In the genomic region with DNA sequence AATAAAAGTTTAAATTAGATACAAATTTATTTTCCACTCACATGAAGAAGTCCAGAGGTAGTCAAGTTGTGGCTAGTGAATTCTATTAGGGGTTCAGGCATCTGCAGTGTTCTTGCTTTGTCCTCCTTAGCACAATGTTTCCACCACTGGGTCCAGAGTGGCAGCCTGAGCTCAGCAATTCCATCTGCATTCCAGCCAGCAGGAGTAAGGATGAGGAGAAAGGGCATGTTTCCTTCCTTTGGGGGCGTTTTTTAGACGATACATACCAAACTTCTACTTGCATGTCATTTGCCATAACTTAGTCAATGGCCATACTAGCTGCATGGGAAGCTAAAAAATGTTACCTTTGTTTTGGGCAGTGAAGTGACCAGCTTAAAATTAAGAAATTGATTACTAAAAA, we compare ENCODE assay signal across 20 cellular contexts.
"Had no signal": no experiment of that assay in that cellular context is flagged by ENCODE, and none has a peak within 500 bp of the region (broad histone marks: within the 10 kb centered on the region; RNA-seq: fewer than 3 reads in every experiment).

No MANE protein-coding gene starts in this region.

- H3K4me1 Mint-ChIP-seq: immature natural killer cell; naive thymus-derived CD4-positive, alpha-beta T cell; stimulated activated naive B cell treated with anti-CD40 and anti-IgM and Interleukin-4, amounts not matched to agents 10 μg/mL and 1 μg/mL and 100 μg/mL, for 72 hours; stimulated activated naive CD8-positive, alpha-beta T cell treated with anti-CD3 and anti-CD28 coated beads, Interleukin-15, amount 100 ng/mL, for 72 hours had no signal

- H3K27ac ChIP-seq: colonic mucosa, heart left ventricle, psoas muscle, right lobe of liver, thoracic aorta, transverse colon had no signal

- H3K9me3 ChIP-seq: colonic mucosa, heart left ventricle, psoas muscle, right lobe of liver, thoracic aorta, transverse colon had no signal

- H3K4me3 ChIP-seq: colonic mucosa, heart left ventricle, lung, psoas muscle, right lobe of liver, thoracic aorta, transverse colon had no signal

- H3K4me3 Mint-ChIP-seq: immature natural killer cell; naive thymus-derived CD4-positive, alpha-beta T cell; nephron progenitor cell; stimulated activated naive B cell treated with anti-CD40 and anti-IgM and Interleukin-4, amounts not matched to agents 10 μg/mL and 1 μg/mL and 100 μg/mL, for 72 hours; stimulated activated naive CD8-positive, alpha-beta T cell treated with anti-CD3 and anti-CD28 coated beads, Interleukin-15, amount 100 ng/mL, for 72 hours had no signal

- H3K9me3 Mint-ChIP-seq: stimulated activated naive CD8-positive, alpha-beta T cell treated with anti-CD3 and anti-CD28 coated beads, Interleukin-15, amount 100 ng/mL, for 72 hours had no signal

- H3K27ac Mint-ChIP-seq: immature natural killer cell; naive thymus-derived CD4-positive, alpha-beta T cell; nephron progenitor cell; stimulated activated naive B cell treated with anti-CD40 and anti-IgM and Interleukin-4, amounts not matched to agents 10 μg/mL and 1 μg/mL and 100 μg/mL, for 72 hours had no signal

- H3K36me3 ChIP-seq: colonic mucosa, heart left ventricle, right lobe of liver, thoracic aorta, transverse colon had no signal

- H3K27me3 ChIP-seq: colonic mucosa, heart left ventricle, right lobe of liver, transverse colon had no signal

- H3K4me1 ChIP-seq: colonic mucosa, psoas muscle, right lobe of liver had no signal

- DNase-seq: colonic mucosa; dermis blood vessel endothelial cell; effector CD4-positive, alpha-beta T cell; heart left ventricle; immature natural killer cell; left colon; left ventricle myocardium superior; mesenchymal stem cell; naive thymus-derived CD4-positive, alpha-beta T cell; nephron progenitor cell; psoas muscle; retina; right lobe of liver; stimulated activated CD4-positive, alpha-beta T cell treated with anti-CD3 and anti-CD28 coated beads, Interleukin-2, amount 100 ng/mL, for 24 hours; stimulated activated CD4-positive, alpha-beta T cell treated with anti-CD3 and anti-CD28 coated beads, Interleukin-4, amount 100 ng/mL, for 4 hours; stimulated activated naive B cell treated with anti-CD40 and anti-IgM and Interleukin-4, amounts not matched to agents 10 μg/mL and 1 μg/mL and 100 μg/mL, for 72 hours; stimulated activated naive CD8-positive, alpha-beta T cell treated with anti-CD3 and anti-CD28 coated beads, Interleukin-15, amount 100 ng/mL, for 72 hours; transverse colon had no signal

- H3K36me3 Mint-ChIP-seq: immature natural killer cell; naive thymus-derived CD4-positive, alpha-beta T cell; stimulated activated naive B cell treated with anti-CD40 and anti-IgM and Interleukin-4, amounts not matched to agents 10 μg/mL and 1 μg/mL and 100 μg/mL, for 72 hours had no signal
